In genomic region chr4:185395956-185396723, GRCh38 we compare ENCODE assay signal across 1 cellular context.
TF ChIP-seq lines count a peak whose summit lies in the region.

No MANE protein-coding gene starts in this region.

TF ChIP-seq in HEK293, 187 proteins besides CTCF, POLR2A, EP300 and RAD21 (continued from another document and continues in another):
- TF ChIP-seq PRDM2 (tag by site-specific recombination; IDR thresholded peaks at IDR 0.05; ENCODE audit: borderline replicate concordance): no peak
- peak; percentile 83; the same call in 1 of the 2 replicates for TF ChIP-seq ZNF777 (tag by site-specific recombination; IDR thresholded peaks at IDR 0.05; ENCODE audit: borderline replicate concordance)
- TF ChIP-seq ZNF585B (tag by site-specific recombination; IDR thresholded peaks at IDR 0.05): no peak
- TF ChIP-seq KLF7 (tag by site-specific recombination; IDR thresholded peaks at IDR 0.05; ENCODE audit: borderline replicate concordance): no peak; the same call in 1 of the 2 replicates
- TF ChIP-seq ZNF223 (tag by site-specific recombination; IDR thresholded peaks at IDR 0.05): no peak
- no peak for TF ChIP-seq ZNF514 (tag by site-specific recombination; IDR thresholded peaks at IDR 0.05)
- no peak for TF ChIP-seq ZSCAN4 (tag by site-specific recombination; IDR thresholded peaks at IDR 0.05)
- TF ChIP-seq ZNF214 (tag by site-specific recombination; IDR thresholded peaks at IDR 0.05; ENCODE audit: borderline replicate concordance): no peak
- TF ChIP-seq ATF2 (tag by site-specific recombination; IDR thresholded peaks at IDR 0.05; ENCODE audit: low read depth): peak; percentile 3
- TF ChIP-seq HOXD13 (CRISPR knock-in tag; IDR thresholded peaks at IDR 0.05; ENCODE audit: borderline replicate concordance): no peak
- no peak for TF ChIP-seq ZNF266 (tag by site-specific recombination; IDR thresholded peaks at IDR 0.05; ENCODE audit: low read depth)
- no peak for TF ChIP-seq ZBTB1 (tag by site-specific recombination; IDR thresholded peaks at IDR 0.05)
- no peak; the same call in 1 of the 2 replicates for TF ChIP-seq BCL6B (tag by site-specific recombination; IDR thresholded peaks at IDR 0.05)
- 0 out of 2 replicates have a peak, but pooled peaks have one; percentile 58 for TF ChIP-seq ZNF792 (tag by site-specific recombination; IDR thresholded peaks at IDR 0.05)
- peak; percentile 73 for TF ChIP-seq ZFHX2 (tag by site-specific recombination; conservative IDR thresholded peaks at IDR 0.05)
- TF ChIP-seq ZNF140 (tag by site-specific recombination; IDR thresholded peaks at IDR 0.05): no peak
- TF ChIP-seq ZNF2 (tag by site-specific recombination; IDR thresholded peaks at IDR 0.05): peak; percentile 59; the same call in 1 of the 2 replicates
- TF ChIP-seq MYNN (tag by site-specific recombination; IDR thresholded peaks at IDR 0.05; ENCODE audit: borderline replicate concordance): no peak
- no peak for TF ChIP-seq ZNF624 (tag by site-specific recombination; IDR thresholded peaks at IDR 0.05)
- TF ChIP-seq ZBTB7A (tag by site-specific recombination; IDR thresholded peaks at IDR 0.05; ENCODE audit: low read depth): peak; percentile 82; the same call in 1 of the 2 replicates
- TF ChIP-seq ZNF302 (tag by site-specific recombination; IDR thresholded peaks at IDR 0.05; ENCODE audit: low read depth): no peak
- TF ChIP-seq ZNF529 (tag by site-specific recombination; IDR thresholded peaks at IDR 0.05; ENCODE audit: insufficient replicate concordance): no peak
- TF ChIP-seq HOXA7 (CRISPR knock-in tag; IDR thresholded peaks at IDR 0.05; ENCODE audit: borderline replicate concordance): no peak
- peak; percentile 91 for TF ChIP-seq ZNF501 (tag by site-specific recombination; IDR thresholded peaks at IDR 0.05)
- peak; percentile 95; the same call in 1 of the 2 replicates for TF ChIP-seq ZBTB21 (tag by site-specific recombination; IDR thresholded peaks at IDR 0.05)
- no peak; the same call in 1 of the 2 replicates for TF ChIP-seq ZNF324 (tag by site-specific recombination; IDR thresholded peaks at IDR 0.05)
- no peak for TF ChIP-seq ZNF37A (tag by site-specific recombination; IDR thresholded peaks at IDR 0.05)
- TF ChIP-seq ZBTB8A (tag by site-specific recombination; IDR thresholded peaks at IDR 0.05): peak; percentile 47
- peak; percentile 59; the same call in 1 of the 2 replicates for TF ChIP-seq IKZF3 (tag by site-specific recombination; IDR thresholded peaks at IDR 0.05)
- TF ChIP-seq ZNF449 (tag by site-specific recombination; IDR thresholded peaks at IDR 0.05): no peak
- peak; percentile 97 for TF ChIP-seq ZBTB26 (tag by site-specific recombination; optimal IDR thresholded peaks at IDR 0.05)
- no peak for TF ChIP-seq ZNF658 (tag by site-specific recombination; IDR thresholded peaks at IDR 0.05)
- no peak for TF ChIP-seq SETDB1 (IDR thresholded peaks at IDR 0.05; ENCODE audit: insufficient read length, low read length)
- TF ChIP-seq SCRT1 (tag by site-specific recombination; IDR thresholded peaks at IDR 0.05; ENCODE audit: borderline replicate concordance): no peak
- no peak for TF ChIP-seq ZNF558 (tag by site-specific recombination; IDR thresholded peaks at IDR 0.05)
- TF ChIP-seq ZNF121 (tag by site-specific recombination; IDR thresholded peaks at IDR 0.05): no peak
- peak; percentile 93 for TF ChIP-seq ZBTB48 (tag by site-specific recombination; IDR thresholded peaks at IDR 0.05)
- peak; percentile 82 for TF ChIP-seq ZNF76 (tag by site-specific recombination; IDR thresholded peaks at IDR 0.05; ENCODE audit: borderline replicate concordance, low read depth)
- no peak for TF ChIP-seq ZNF610 (tag by site-specific recombination; IDR thresholded peaks at IDR 0.05; ENCODE audit: borderline replicate concordance)
- TF ChIP-seq ELK4 (IDR thresholded peaks at IDR 0.05; ENCODE audit: borderline replicate concordance, low read depth, low read length): no peak
- TF ChIP-seq ZNF221 (tag by site-specific recombination; IDR thresholded peaks at IDR 0.05; ENCODE audit: borderline replicate concordance): no peak
- TF ChIP-seq ZNF561 (tag by site-specific recombination; IDR thresholded peaks at IDR 0.05; ENCODE audit: borderline replicate concordance): no peak; the same call in 1 of the 2 replicates
- no peak for TF ChIP-seq ZNF239 (tag by site-specific recombination; IDR thresholded peaks at IDR 0.05)
- TF ChIP-seq YY2 (tag by site-specific recombination; IDR thresholded peaks at IDR 0.05): no peak; the same call in 1 of the 2 replicates
- no peak for TF ChIP-seq MEIS1 (CRISPR knock-in tag; IDR thresholded peaks at IDR 0.05; ENCODE audit: borderline replicate concordance)
- TF ChIP-seq ZNF704 (tag by site-specific recombination; IDR thresholded peaks at IDR 0.05): no peak
- TF ChIP-seq AEBP2 (tag by site-specific recombination; IDR thresholded peaks at IDR 0.05; ENCODE audit: borderline replicate concordance): no peak
